Comparison of ENCODE assay signal across 8 cellular contexts in genomic region chr5:35938518-35939227, GRCh38.
DNase-seq lines count a peak whose midpoint lies in the region; ATAC-seq and TF ChIP-seq lines count a peak whose summit lies in the region.
"Had no signal": no experiment of that assay in that cellular context is flagged by ENCODE, and none has a peak within 500 bp of the region (broad histone marks: within the 10 kb centered on the region; RNA-seq: fewer than 3 reads in every experiment).

Gene CAPSL, minus strand, starts transcription at chr5:35938622. Its CDS starts 17,502 bp downstream, at chr5:35921120.

- no peak within 1 kb of the TSS for H3K27ac ChIP-seq in RWPE2 (ENCODE audit: poor library complexity, severe bottlenecking)

- no peaks in the 10 kb centered on the region for H3K9me3 ChIP-seq in RWPE2 (ENCODE audit: severe bottlenecking)

- peaks cover 13% of the 10 kb centered on the region for H3K27me3 ChIP-seq in RWPE2 (ENCODE audit: insufficient read depth, poor library complexity, severe bottlenecking)

- H3K9me3 Mint-ChIP-seq in stimulated activated naive B cell treated with anti-CD40 and anti-IgM and Interleukin-4, amounts not matched to agents 10 μg/mL and 1 μg/mL and 100 μg/mL, for 72 hours = no peaks in the 10 kb centered on the region
- H3K9me3 Mint-ChIP-seq: activated naive CD4-positive, alpha-beta T cell treated with anti-CD3 and anti-CD28 coated beads, Interleukin-2, amount 50 U/mL, for 72 hours had no signal

- no peak within 1 kb of the TSS for H3K4me3 Mint-ChIP-seq in stimulated activated naive B cell treated with anti-CD40 and anti-IgM and Interleukin-4, amounts not matched to agents 10 μg/mL and 1 μg/mL and 100 μg/mL, for 72 hours

- H3K4me1 ChIP-seq in RWPE2 (ENCODE audit: insufficient read depth, poor library complexity, severe bottlenecking) = no peaks in the 10 kb centered on the region

- no peaks in the 10 kb centered on the region for H3K27me3 Mint-ChIP-seq in stimulated activated naive B cell treated with anti-CD40 and anti-IgM and Interleukin-4, amounts not matched to agents 10 μg/mL and 1 μg/mL and 100 μg/mL, for 72 hours

- no peaks in the 10 kb centered on the region for H3K4me1 Mint-ChIP-seq in stimulated activated naive B cell treated with anti-CD40 and anti-IgM and Interleukin-4, amounts not matched to agents 10 μg/mL and 1 μg/mL and 100 μg/mL, for 72 hours

- ATAC-seq in HG02870 (IDR thresholded peaks at IDR 0.05; ENCODE audit: unreplicated experiment) = peak; percentile 48
- ATAC-seq in RWPE2 (ENCODE audit: low read depth) = peak; percentile 91
- peak; percentile 33 to 38 for ATAC-seq in stimulated activated naive B cell treated with anti-CD40 and anti-IgM and Interleukin-4, amounts not matched to agents 10 μg/mL and 1 μg/mL and 100 μg/mL, for 72 hours (replicated peaks)

- no peak for DNase-seq in RWPE2 (ENCODE audit: low spot score)
- peak; percentile 12 for DNase-seq in hepatic stellate cell (ENCODE audit: low spot score)
- no peak for DNase-seq in stimulated activated naive B cell treated with anti-CD40 and anti-IgM and Interleukin-4, amounts not matched to agents 10 μg/mL and 1 μg/mL and 100 μg/mL, for 72 hours
- no peak for DNase-seq in RPMI8226
- no peak for DNase-seq in NCI-H1092 treated with DMSO at 0.1 percent for 48 hours (lab: John Stamatoyannopoulos, UW)
- no peak for DNase-seq in GOT3 (lab: John Stamatoyannopoulos, UW)

- no peak within 1 kb of the TSS for H3K27ac Mint-ChIP-seq in stimulated activated naive B cell treated with anti-CD40 and anti-IgM and Interleukin-4, amounts not matched to agents 10 μg/mL and 1 μg/mL and 100 μg/mL, for 72 hours
- H3K27ac Mint-ChIP-seq: activated naive CD4-positive, alpha-beta T cell treated with anti-CD3 and anti-CD28 coated beads, Interleukin-2, amount 50 U/mL, for 72 hours had no signal

- no peaks in the 10 kb centered on the region for H3K36me3 ChIP-seq in RWPE2 (ENCODE audit: low read depth)

- H3K4me3 ChIP-seq in RWPE2 (ENCODE audit: severe bottlenecking) = no peak within 1 kb of the TSS

- H3K36me3 Mint-ChIP-seq in stimulated activated naive B cell treated with anti-CD40 and anti-IgM and Interleukin-4, amounts not matched to agents 10 μg/mL and 1 μg/mL and 100 μg/mL, for 72 hours = no peaks in the 10 kb centered on the region
- H3K36me3 Mint-ChIP-seq: activated naive CD4-positive, alpha-beta T cell treated with anti-CD3 and anti-CD28 coated beads, Interleukin-2, amount 50 U/mL, for 72 hours had no signal

- no peak for TF ChIP-seq CTCF in RWPE2 (IDR thresholded peaks at IDR 0.05; ENCODE audit: poor library complexity, severe bottlenecking)

Comparison
In these comparisons a context has a peak if more than half of its experiments do, and no peak if none do; other contexts are left out.
1. ATAC-seq: peak in every context shown above with its lines; median percentile 91 in RWPE2; 48 in HG02870; 36 in stimulated activated naive B cell treated with anti-CD40 and anti-IgM and Interleukin-4, amounts not matched to agents 10 μg/mL and 1 μg/mL and 100 μg/mL, for 72 hours.